Comparison of ENCODE assay signal across 15 cellular contexts in genomic region chr1:228014235-228014930, GRCh38. TPM values are rescaled to one million over a fixed set of nuclear protein-coding genes. Genes with fewer than 3 reads are reported as not detected.
DNase-seq lines count a peak whose midpoint lies in the region; ATAC-seq and TF ChIP-seq lines count a peak whose summit lies in the region.
"Had no signal": no experiment of that assay in that cellular context is flagged by ENCODE, and none has a peak within 500 bp of the region (broad histone marks: within the 10 kb centered on the region; RNA-seq: fewer than 3 reads in every experiment).

No MANE protein-coding gene starts in this region.

- CTCF ChIA-PET in activated CD8-positive, alpha-beta memory T cell treated with anti-CD3 and anti-CD28 coated beads, Interleukin-2, amount 10 ng/mL, durations not matched to agents 7 days and 5 days (lab: Charles Lee) = no interaction called here

- no peak overlapping the region for H3K27ac ChIP-seq in SJCRH30
- no peak overlapping the region for H3K27ac ChIP-seq in testis
- H3K27ac ChIP-seq: pancreas, SK-N-MC, thoracic aorta had no signal

- no peak overlapping the region for H3K4me3 Mint-ChIP-seq in activated CD8-positive, alpha-beta memory T cell treated with anti-CD3 and anti-CD28 coated beads, Interleukin-2, amount 10 ng/mL, durations not matched to agents 7 days and 5 days
- no peak overlapping the region for H3K4me3 Mint-ChIP-seq in immature natural killer cell
- H3K4me3 Mint-ChIP-seq: activated naive CD8-positive, alpha-beta T cell treated with anti-CD3 and anti-CD28 coated beads, Interleukin-2, amount 50 U/mL, for 24 hours had no signal

- DNase-seq in activated CD8-positive, alpha-beta memory T cell treated with anti-CD3 and anti-CD28 coated beads, Interleukin-2, amount 50 U/mL, for 48 hours = peak; percentile 44
- no peak for DNase-seq in activated CD8-positive, alpha-beta memory T cell treated with anti-CD3 and anti-CD28 coated beads, Interleukin-2, amount 10 ng/mL, durations not matched to agents 7 days and 5 days
- DNase-seq in SJCRH30 (peak; percentile 33 to 40), left ventricle myocardium superior (peak; percentile 54), testis (peak; percentile 18), immature natural killer cell (no peak), T-helper 1 cell (no peak)
- DNase-seq: activated CD4-positive, alpha-beta T cell treated with anti-CD3 and anti-CD28 coated beads, Interleukin-2, amount 50 U/mL, for 1 hour; activated naive CD8-positive, alpha-beta T cell treated with anti-CD3 and anti-CD28 coated beads, Interleukin-2, amount 50 U/mL, for 24 hours; NCI-H226 had no signal

- H3K4me1 Mint-ChIP-seq in activated CD8-positive, alpha-beta memory T cell treated with anti-CD3 and anti-CD28 coated beads, Interleukin-2, amount 10 ng/mL, durations not matched to agents 7 days and 5 days = peaks cover 3% of the 10 kb centered on the region
- H3K4me1 Mint-ChIP-seq in immature natural killer cell = no peaks in the 10 kb centered on the region

- H3K27ac Mint-ChIP-seq in activated CD8-positive, alpha-beta memory T cell treated with anti-CD3 and anti-CD28 coated beads, Interleukin-2, amount 10 ng/mL, durations not matched to agents 7 days and 5 days = no peak overlapping the region
- no peak overlapping the region for H3K27ac Mint-ChIP-seq in immature natural killer cell
- H3K27ac Mint-ChIP-seq: activated naive CD8-positive, alpha-beta T cell treated with anti-CD3 and anti-CD28 coated beads, Interleukin-2, amount 50 U/mL, for 24 hours had no signal

- H3K36me3 Mint-ChIP-seq in activated CD8-positive, alpha-beta memory T cell treated with anti-CD3 and anti-CD28 coated beads, Interleukin-2, amount 10 ng/mL, durations not matched to agents 7 days and 5 days = no peaks in the 10 kb centered on the region
- H3K36me3 Mint-ChIP-seq in immature natural killer cell = no peaks in the 10 kb centered on the region

- peaks cover 4% of the 10 kb centered on the region; the same call in 1 of the 2 replicates for H3K4me1 ChIP-seq in SJCRH30
- no peaks in the 10 kb centered on the region for H3K4me1 ChIP-seq in testis
- H3K4me1 ChIP-seq: pancreas had no signal

- TF ChIP-seq CTCF in testis (IDR thresholded peaks at IDR 0.05) = no peak

- no peaks in the 10 kb centered on the region for H3K9me3 ChIP-seq in SJCRH30 (replicated peaks)
- H3K9me3 ChIP-seq in testis = no peaks in the 10 kb centered on the region
- H3K9me3 ChIP-seq: pancreas, thoracic aorta had no signal

- peaks cover 21% of the 10 kb centered on the region for H3K27me3 Mint-ChIP-seq in activated CD8-positive, alpha-beta memory T cell treated with anti-CD3 and anti-CD28 coated beads, Interleukin-2, amount 10 ng/mL, durations not matched to agents 7 days and 5 days
- H3K27me3 Mint-ChIP-seq in immature natural killer cell (ENCODE audit: low read depth in 3 of 3) = peaks cover 0 to 8% (median 7%) of the 10 kb centered on the region in 3 donors

- H3K4me3 ChIP-seq in SJCRH30 = no peak overlapping the region
- no peak overlapping the region for H3K4me3 ChIP-seq in testis
- H3K4me3 ChIP-seq: pancreas, SK-N-MC, thoracic aorta had no signal

- no peak for TF ChIP-seq POLR2A in testis (IDR thresholded peaks at IDR 0.05)

- no peaks in the 10 kb centered on the region for H3K36me3 ChIP-seq in SJCRH30
- H3K36me3 ChIP-seq in testis (ENCODE audit: low read depth, missing control alignments) = no peaks in the 10 kb centered on the region
- H3K36me3 ChIP-seq: pancreas, thoracic aorta had no signal

- ATAC-seq in activated CD8-positive, alpha-beta memory T cell treated with anti-CD3 and anti-CD28 coated beads, Interleukin-2, amount 10 ng/mL, durations not matched to agents 7 days and 5 days = no peak
- ATAC-seq in left ventricle myocardium superior (peak; percentile 33), GM19395 (IDR thresholded peaks at IDR 0.05; ENCODE audit: unreplicated experiment) (no peak)
- ATAC-seq: activated naive CD8-positive, alpha-beta T cell treated with anti-CD3 and anti-CD28 coated beads, Interleukin-2, amount 50 U/mL, for 24 hours; pancreas had no signal

- intact Hi-C loops in left ventricle myocardium superior (cut with micrococcal nuclease) (no loop called here), testis (cut with DNase I; ENCODE audit: low total_unique reads) (no loop called here)

- H3K27me3 ChIP-seq in SJCRH30 (0 out of 2 replicates have a peak, but pooled peaks cover 8% of the 10 kb centered on the region), testis (no peaks in the 10 kb centered on the region)
- H3K27me3 ChIP-seq: pancreas had no signal

- 80 to 82% methylated on average over 12 to 18 of the region's 18 CpGs for WGBS in testis, 2 donors

- H3K9me3 Mint-ChIP-seq in activated CD8-positive, alpha-beta memory T cell treated with anti-CD3 and anti-CD28 coated beads, Interleukin-2, amount 10 ng/mL, durations not matched to agents 7 days and 5 days (ENCODE audit: low read depth) = no peaks in the 10 kb centered on the region
- no peaks in the 10 kb centered on the region for H3K9me3 Mint-ChIP-seq in immature natural killer cell
- H3K9me3 Mint-ChIP-seq: activated naive CD8-positive, alpha-beta T cell treated with anti-CD3 and anti-CD28 coated beads, Interleukin-2, amount 50 U/mL, for 24 hours had no signal

RNA-seq across cellular contexts. Expression of gene WNT3A, which starts 7.6 kb away (rescaled TPM):
- total RNA-seq in activated CD8-positive, alpha-beta memory T cell treated with anti-CD3 and anti-CD28 coated beads, Interleukin-2, amount 10 ng/mL, durations not matched to agents 7 days and 5 days = not detected
- not detected in 2 replicates for total RNA-seq in SJCRH30 (2014; rRNA removed; shearing (Covaris generic))
- total RNA-seq in left ventricle myocardium superior (not detected), testis (under 1 TPM; 0.08 to 0.19 TPM)
- polyA plus RNA-seq in testis (ENCODE audit: insufficient read depth, low read depth, low replicate concordance) (0.13 TPM), immature natural killer cell (not detected)
- total RNA-seq: endothelial cell of umbilical vein, pancreas, thoracic aorta had no signal
- polyA plus RNA-seq: endothelial cell of umbilical vein had no signal

Comparison
In these comparisons a context has a peak if more than half of its experiments do, and no peak if none do; other contexts are left out.
1. DNase-seq: peak in activated CD8-positive, alpha-beta memory T cell treated with anti-CD3 and anti-CD28 coated beads, Interleukin-2, amount 50 U/mL, for 48 hours (single experiment), SJCRH30 (2 of 2), left ventricle myocardium superior (single experiment) and testis (single experiment); none in activated CD8-positive, alpha-beta memory T cell treated with anti-CD3 and anti-CD28 coated beads, Interleukin-2, amount 10 ng/mL, durations not matched to agents 7 days and 5 days (single experiment), immature natural killer cell (0 of 3) and T-helper 1 cell (0 of 5).